ENCODE assay signal across 23 cellular contexts in genomic region chr6:23728707-23729106, GRCh38.
DNase-seq lines count a peak whose midpoint lies in the region; ATAC-seq and TF ChIP-seq lines count a peak whose summit lies in the region.
"Had no signal": no experiment of that assay in that cellular context is flagged by ENCODE, and none has a peak within 500 bp of the region (broad histone marks: within the 10 kb centered on the region; RNA-seq: fewer than 3 reads in every experiment).

No MANE protein-coding gene starts in this region.

- TF ChIP-seq CTCF in GM23338 (conservative IDR thresholded peaks at IDR 0.05; ENCODE audit: low read depth in 2 of 2) (no peak), choroid plexus epithelial cell (conservative IDR thresholded peaks at IDR 0.05; ENCODE audit: low read depth, low read length) (no peak), mucosa of descending colon (IDR thresholded peaks at IDR 0.05) (no peak), neural progenitor cell (IDR thresholded peaks at IDR 0.05) (no peak)

- H3K36me3 Mint-ChIP-seq in GM23338 (ENCODE audit: low read depth): no peaks in the 10 kb centered on the region
- H3K36me3 Mint-ChIP-seq in neural progenitor cell: no peaks in the 10 kb centered on the region
- H3K36me3 Mint-ChIP-seq: activated CD8-positive, alpha-beta memory T cell treated with anti-CD3 and anti-CD28 coated beads, Interleukin-2, amount 10 ng/mL, durations not matched to agents 7 days and 5 days; naive B cell had no signal

- H3K4me3 Mint-ChIP-seq in GM23338 (no peak overlapping the region), neural progenitor cell (no peak overlapping the region)
- H3K4me3 Mint-ChIP-seq: activated CD8-positive, alpha-beta memory T cell treated with anti-CD3 and anti-CD28 coated beads, Interleukin-2, amount 10 ng/mL, durations not matched to agents 7 days and 5 days; activated naive CD8-positive, alpha-beta T cell treated with anti-CD3 and anti-CD28 coated beads, Interleukin-2, amount 50 U/mL, for 24 hours; B cell; naive B cell had no signal

- no peaks in the 10 kb centered on the region for H3K9me3 Mint-ChIP-seq in GM23338
- no peaks in the 10 kb centered on the region for H3K9me3 Mint-ChIP-seq in neural progenitor cell
- H3K9me3 Mint-ChIP-seq: activated T-helper 2 cell treated with anti-CD3 and anti-CD28 coated beads, Interferon-gamma antibody, Interleukin-2, Interleukin-4, amounts not matched to agents 10 μg/mL and 5 μg/mL and 100 μg/mL, durations not matched to agents 14 hours and 24 hours and 36 hours had no signal

- H3K9me3 ChIP-seq in mucosa of descending colon (no peaks in the 10 kb centered on the region), neural progenitor cell (ENCODE audit: low read depth) (no peaks in the 10 kb centered on the region)

- H3K4me2 ChIP-seq in GM23338: no peak overlapping the region
- H3K4me2 ChIP-seq in neural progenitor cell: no peak overlapping the region
- H3K4me2 ChIP-seq: smooth muscle cell had no signal

- no peak for ATAC-seq in GM23338
- peak; percentile 79 for ATAC-seq in mucosa of descending colon
- ATAC-seq: activated CD8-positive, alpha-beta memory T cell treated with anti-CD3 and anti-CD28 coated beads, Interleukin-2, amount 10 ng/mL, durations not matched to agents 7 days and 5 days; activated naive CD8-positive, alpha-beta T cell treated with anti-CD3 and anti-CD28 coated beads, Interleukin-2, amount 50 U/mL, for 24 hours had no signal

- H3K79me2 ChIP-seq in GM23338 (replicated peaks; ENCODE audit: insufficient read depth) (no peaks in the 10 kb centered on the region), neural progenitor cell (ENCODE audit: low read depth) (no peaks in the 10 kb centered on the region)

- no peak overlapping the region for H3K27ac Mint-ChIP-seq in GM23338
- H3K27ac Mint-ChIP-seq in neural progenitor cell: no peak overlapping the region
- H3K27ac Mint-ChIP-seq: activated CD8-positive, alpha-beta memory T cell treated with anti-CD3 and anti-CD28 coated beads, Interleukin-2, amount 10 ng/mL, durations not matched to agents 7 days and 5 days; activated naive CD8-positive, alpha-beta T cell treated with anti-CD3 and anti-CD28 coated beads, Interleukin-2, amount 50 U/mL, for 24 hours; activated T-helper 2 cell treated with anti-CD3 and anti-CD28 coated beads, Interferon-gamma antibody, Interleukin-2, Interleukin-4, amounts not matched to agents 10 μg/mL and 5 μg/mL and 100 μg/mL, durations not matched to agents 14 hours and 24 hours and 36 hours; B cell; naive B cell had no signal

- H3F3A ChIP-seq in GM23338 (replicated peaks; ENCODE audit: low read depth) (no peaks in the 10 kb centered on the region), neural progenitor cell (ENCODE audit: low read depth) (no peaks in the 10 kb centered on the region)

- intact Hi-C loops in mucosa of descending colon (cut with DNase I, micrococcal nuclease): no loop called here

- no peak overlapping the region for H3K9ac ChIP-seq in neural progenitor cell

- H3K9me2 ChIP-seq in GM23338 (ENCODE audit: insufficient read depth): no peaks in the 10 kb centered on the region

- H3K27me3 Mint-ChIP-seq in GM23338 (ENCODE audit: insufficient read depth, low read depth, poor library complexity) (no peaks in the 10 kb centered on the region), neural progenitor cell (ENCODE audit: insufficient read depth, low read depth) (no peaks in the 10 kb centered on the region)
- H3K27me3 Mint-ChIP-seq: activated CD8-positive, alpha-beta memory T cell treated with anti-CD3 and anti-CD28 coated beads, Interleukin-2, amount 10 ng/mL, durations not matched to agents 7 days and 5 days; activated naive CD8-positive, alpha-beta T cell treated with anti-CD3 and anti-CD28 coated beads, Interleukin-2, amount 50 U/mL, for 24 hours; B cell; naive B cell had no signal

- H3K27ac ChIP-seq in GM23338 (ENCODE audit: low read depth): no peak overlapping the region
- no peak overlapping the region for H3K27ac ChIP-seq in neural progenitor cell
- H3K27ac ChIP-seq: dorsolateral prefrontal cortex, SJSA1 had no signal

- H4K20me1 ChIP-seq in GM23338 (replicated peaks; ENCODE audit: insufficient read depth): 0 out of 2 replicates have a peak, but pooled peaks cover 3% of the 10 kb centered on the region
- H4K20me1 ChIP-seq in neural progenitor cell (ENCODE audit: low read depth): no peaks in the 10 kb centered on the region

- H3K4me1 ChIP-seq in GM23338 (ENCODE audit: insufficient read depth): no peaks in the 10 kb centered on the region
- peaks cover 3% of the 10 kb centered on the region for H3K4me1 ChIP-seq in mucosa of descending colon (ENCODE audit: low read depth)
- H3K4me1 ChIP-seq in neural progenitor cell: no peaks in the 10 kb centered on the region
- H3K4me1 ChIP-seq: SJSA1 had no signal

- H3K27me3 ChIP-seq in GM23338 (ENCODE audit: insufficient read depth) (no peaks in the 10 kb centered on the region), neural progenitor cell (no peaks in the 10 kb centered on the region)
- H3K27me3 ChIP-seq: dorsolateral prefrontal cortex, SJSA1 had no signal

- DNase-seq in GM23338 (ENCODE audit: low spot score) (peak; percentile 4), NCI-H146 treated with DMSO at 0.1 percent for 48 hours (lab: John Stamatoyannopoulos, UW; ENCODE audit: unreplicated experiment) (peak; percentile 26), choroid plexus epithelial cell (ENCODE audit: low read depth) (peak; percentile 5), mucosa of descending colon (peak in 2 of 3 donors; percentile 26 to 47), NK-92 (lab: John Stamatoyannopoulos, UW; ENCODE audit: unreplicated experiment) (no peak), neural progenitor cell (ENCODE audit: low spot score) (no peak), UCSD-AML1 (lab: John Stamatoyannopoulos, UW; ENCODE audit: unreplicated experiment) (no peak), COLO829 (ENCODE audit: low spot score) (no peak)
- DNase-seq: activated CD4-positive, CD25-positive, alpha-beta regulatory T cell treated with anti-CD3 and anti-CD28 coated beads, Interleukin-2, amount 50 U/mL, for 72 hours; activated CD8-positive, alpha-beta memory T cell treated with anti-CD3 and anti-CD28 coated beads, Interleukin-2, amount 10 ng/mL, durations not matched to agents 7 days and 5 days; activated naive CD8-positive, alpha-beta T cell treated with anti-CD3 and anti-CD28 coated beads, Interleukin-2, amount 50 U/mL, for 24 hours; DMS 273 treated with DMSO at 0.1 percent for 48 hours; dorsolateral prefrontal cortex; naive B cell; NCI-H1436 treated with DMSO at 0.1 percent for 48 hours; NCI-H510A; stimulated activated CD4-positive, alpha-beta T cell treated with anti-CD3 and anti-CD28 coated beads, Interleukin-4, amount 100 ng/mL, for 24 hours; T-helper 2 cell had no signal

- H2AFZ ChIP-seq in GM23338 (no peak overlapping the region), neural progenitor cell (replicated peaks) (no peak overlapping the region)

- H3K4me3 ChIP-seq in GM23338 (no peak overlapping the region), choroid plexus epithelial cell (ENCODE audit: low read depth, low read length) (no peak overlapping the region), mucosa of descending colon (no peak overlapping the region), neural progenitor cell (no peak overlapping the region)
- H3K4me3 ChIP-seq: dorsolateral prefrontal cortex, lung, SJSA1, smooth muscle cell had no signal

- peaks cover 2% of the 10 kb centered on the region; the same call in 1 of the 3 replicates for H3K4me1 Mint-ChIP-seq in GM23338
- no peaks in the 10 kb centered on the region for H3K4me1 Mint-ChIP-seq in neural progenitor cell
- H3K4me1 Mint-ChIP-seq: activated CD8-positive, alpha-beta memory T cell treated with anti-CD3 and anti-CD28 coated beads, Interleukin-2, amount 10 ng/mL, durations not matched to agents 7 days and 5 days; activated naive CD8-positive, alpha-beta T cell treated with anti-CD3 and anti-CD28 coated beads, Interleukin-2, amount 50 U/mL, for 24 hours; B cell; naive B cell had no signal

- no peaks in the 10 kb centered on the region for H3K36me3 ChIP-seq in GM23338 (ENCODE audit: insufficient read depth)
- no peaks in the 10 kb centered on the region for H3K36me3 ChIP-seq in mucosa of descending colon (ENCODE audit: low read depth)
- H3K36me3 ChIP-seq in neural progenitor cell: no peaks in the 10 kb centered on the region
- H3K36me3 ChIP-seq: SJSA1 had no signal

TF ChIP-seq in GM23338, 12 proteins besides CTCF, POLR2A, EP300 and RAD21 (continues in another document):
- TF ChIP-seq NANOG (IDR thresholded peaks at IDR 0.05; ENCODE audit: borderline replicate concordance) (no peak), EZH2 (IDR thresholded peaks at IDR 0.05; ENCODE audit: low read depth, unreplicated experiment) (no peak), JUNB (IDR thresholded peaks at IDR 0.05; ENCODE audit: unreplicated experiment) (no peak), EZH2phosphoT487 (IDR thresholded peaks at IDR 0.05; ENCODE audit: unreplicated experiment) (no peak)
- TF ChIP-seq, protein P1, sequence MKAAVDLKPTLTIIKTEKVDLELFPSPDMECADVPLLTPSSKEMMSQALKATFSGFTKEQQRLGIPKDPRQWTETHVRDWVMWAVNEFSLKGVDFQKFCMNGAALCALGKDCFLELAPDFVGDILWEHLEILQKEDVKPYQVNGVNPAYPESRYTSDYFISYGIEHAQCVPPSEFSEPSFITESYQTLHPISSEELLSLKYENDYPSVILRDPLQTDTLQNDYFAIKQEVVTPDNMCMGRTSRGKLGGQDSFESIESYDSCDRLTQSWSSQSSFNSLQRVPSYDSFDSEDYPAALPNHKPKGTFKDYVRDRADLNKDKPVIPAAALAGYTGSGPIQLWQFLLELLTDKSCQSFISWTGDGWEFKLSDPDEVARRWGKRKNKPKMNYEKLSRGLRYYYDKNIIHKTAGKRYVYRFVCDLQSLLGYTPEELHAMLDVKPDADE (IDR thresholded peaks at IDR 0.05): no peak

Comparison
In these comparisons a context has a peak if more than half of its experiments do, and no peak if none do; other contexts are left out.
1. DNase-seq: peak in GM23338 (single experiment), NCI-H146 treated with DMSO at 0.1 percent for 48 hours (single experiment), choroid plexus epithelial cell (single experiment) and mucosa of descending colon (2 of 3); none in NK-92 (single experiment), neural progenitor cell (single experiment), UCSD-AML1 (single experiment) and COLO829 (single experiment).